8 cellular contexts compared by ENCODE assay signal in genomic region chr17:50346313-50347086, GRCh38. TPM values are rescaled to one million over a fixed set of nuclear protein-coding genes. Genes with fewer than 3 reads are reported as not detected.
DNase-seq lines count a peak whose midpoint lies in the region; ATAC-seq and TF ChIP-seq lines count a peak whose summit lies in the region.

No MANE protein-coding gene starts in this region.

- peaks cover 25% of the 10 kb centered on the region for H3K4me1 ChIP-seq in SJSA1 (replicated peaks)

- H3K4me3 Mint-ChIP-seq in brain: peak overlapping the region; percentile 93 to 97 (median 95)

- no peaks in the 10 kb centered on the region for H3K27me3 ChIP-seq in SJSA1 (replicated peaks)

- H3K4me1 Mint-ChIP-seq in brain: peaks cover 43% of the 10 kb centered on the region

- TF ChIP-seq CTCF in brain (conservative IDR thresholded peaks at IDR 0.05): no peak

- H3K4me3 ChIP-seq in SJSA1: peak overlapping the region; percentile 91

- intact Hi-C loops in left colon (cut with DNase I, micrococcal nuclease): no loop called here

- H3K9me3 ChIP-seq in SJSA1 (replicated peaks): no peaks in the 10 kb centered on the region

- 0 out of 2 replicates have a peak overlapping the region, but pooled peaks have one; percentile 22 for H3K27ac ChIP-seq in SJSA1

- peak overlapping the region; percentile 84 to 96 (median 89) for H3K27ac Mint-ChIP-seq in brain

- H3K27me3 Mint-ChIP-seq in brain: peaks cover 13% of the 10 kb centered on the region

- ATAC-seq in GM18517 (IDR thresholded peaks at IDR 0.05; ENCODE audit: unreplicated experiment): peak; percentile 52
- ATAC-seq in HG02981 (IDR thresholded peaks at IDR 0.05; ENCODE audit: unreplicated experiment): peak; percentile 45
- peak; percentile 27 for ATAC-seq in left colon

- H3K36me3 ChIP-seq in SJSA1: peaks cover 6% of the 10 kb centered on the region

- DNase-seq in 8988T (peak; percentile 78), SJSA1 (ENCODE audit: low read depth in 1 of 2, low spot score in 2 of 2) (peak; percentile 54 to 64), left colon (peak; percentile 44 to 68), NCI-H187 treated with DMSO at 0.1 percent for 48 hours (lab: John Stamatoyannopoulos, UW) (no peak)
- DNase-seq in stimulated activated CD4-positive, alpha-beta T cell treated with anti-CD3 and anti-CD28 coated beads, Interleukin-2, amount 100 ng/mL, for 4 hours (ENCODE audit: low read depth): peak; percentile 29

- H3K36me3 Mint-ChIP-seq in brain: peaks cover 9% of the 10 kb centered on the region

- H3K9me3 Mint-ChIP-seq in brain: no peaks in the 10 kb centered on the region

RNA-seq across cellular contexts. Expression of gene XYLT2, which starts 0.6 kb away (rescaled TPM):
- 27.7 and 41.8 TPM in 2 replicates for total RNA-seq in SJSA1 (2014; rRNA removed; shearing (Covaris generic))
- 5.6 TPM for polyA plus RNA-seq in brain (ENCODE audit: insufficient read depth, low read depth, low replicate concordance)
- total RNA-seq in left colon: 10 to 100 TPM; 18.1 to 20.2 TPM

RNA-seq across cellular contexts. Expression of gene MRPL27, which starts 26.5 kb away (rescaled TPM):
- total RNA-seq in SJSA1 (2014; rRNA removed; shearing (Covaris generic)): 88.5 and 115 TPM in 2 replicates
- 81.3 TPM for polyA plus RNA-seq in brain (ENCODE audit: insufficient read depth, low read depth, low replicate concordance)
- total RNA-seq in left colon: 10 to 100 TPM; 73.4 to 85.4 TPM

RNA-seq across cellular contexts. Expression of gene EME1, which starts 26.5 kb away (rescaled TPM):
- 24.1 and 54.5 TPM in 2 replicates for total RNA-seq in SJSA1 (2014; rRNA removed; shearing (Covaris generic))
- polyA plus RNA-seq in brain (ENCODE audit: insufficient read depth, low read depth, low replicate concordance): 6.0 TPM
- 1 to 10 TPM in 1 of 2 donors, under 1 TPM in 1; 0.61 to 1.9 TPM for total RNA-seq in left colon

RNA-seq across cellular contexts. Expression of gene LRRC59, which starts 50.8 kb away (rescaled TPM):
- 321 and 329 TPM in 2 replicates for total RNA-seq in SJSA1 (2014; rRNA removed; shearing (Covaris generic))
- 78.7 TPM for polyA plus RNA-seq in brain (ENCODE audit: insufficient read depth, low read depth, low replicate concordance)
- total RNA-seq in left colon: 100 to 1,000 TPM; 113 to 155 TPM
